ENCODE assay signal across 14 cellular contexts in genomic region chr2:72273384-72273783, GRCh38.
DNase-seq lines count a peak whose midpoint lies in the region; ATAC-seq and TF ChIP-seq lines count a peak whose summit lies in the region.
"Had no signal": no experiment of that assay in that cellular context is flagged by ENCODE, and none has a peak within 500 bp of the region (broad histone marks: within the 10 kb centered on the region; RNA-seq: fewer than 3 reads in every experiment).

No MANE protein-coding gene starts in this region.

- no peak overlapping the region for H2AFZ ChIP-seq in H9 (ENCODE audit: low read length)

- H2BK15ac ChIP-seq in H9 (ENCODE audit: low read depth, low read length): no peak overlapping the region

- H3K4me2 ChIP-seq in H9 (ENCODE audit: insufficient read depth, insufficient read length, low read length): no peak overlapping the region
- H3K4me2 ChIP-seq: BLaER1 had no signal

- no peaks in the 10 kb centered on the region for H3K36me3 ChIP-seq in breast epithelium
- H3K36me3 ChIP-seq: BLaER1, HAP-1 had no signal

- H3K79me2 ChIP-seq in H9 (ENCODE audit: insufficient read depth, low read length): no peaks in the 10 kb centered on the region

- H3K23ac ChIP-seq in H9 (ENCODE audit: insufficient read length, low read depth, low read length): no peak overlapping the region

- H3T11ph ChIP-seq in H9 (ENCODE audit: low read length): no peak overlapping the region

- no peak for TF ChIP-seq POLR2A in breast epithelium (IDR thresholded peaks at IDR 0.05)

- H3K4me3 ChIP-seq in foreskin fibroblast (ENCODE audit: low read depth in 1 of 2, low read length in 2 of 2) (no peak overlapping the region), breast epithelium (no peak overlapping the region)
- H3K4me3 ChIP-seq: BLaER1, GM12878, HAP-1 had no signal

- H3K36me3 Mint-ChIP-seq in H9 (ENCODE audit: insufficient read depth in 1 of 3, low read depth in 3 of 3) (no peaks in the 10 kb centered on the region), nephron (ENCODE audit: low read depth) (no peaks in the 10 kb centered on the region)

- no peak overlapping the region for H4K8ac ChIP-seq in H9 (replicated peaks; ENCODE audit: insufficient read length, low read depth, low read length)

- H2AK5ac ChIP-seq in H9 (ENCODE audit: insufficient read length, low read length): no peak overlapping the region

- peaks cover 7 to 9% of the 10 kb centered on the region in 2 experiments for H3K4me1 Mint-ChIP-seq in H9
- H3K4me1 Mint-ChIP-seq in nephron: peaks cover 36% of the 10 kb centered on the region

- H3K9me3 Mint-ChIP-seq in H9 (no peaks in the 10 kb centered on the region), nephron (no peaks in the 10 kb centered on the region)

- H3K4me1 ChIP-seq in H9 (ENCODE audit: insufficient read depth, low read length): no peaks in the 10 kb centered on the region
- no peaks in the 10 kb centered on the region for H3K4me1 ChIP-seq in breast epithelium
- H3K4me1 ChIP-seq: BLaER1 had no signal

- H3K18ac ChIP-seq in H9 (ENCODE audit: insufficient read length, low read depth, low read length): no peak overlapping the region

- H3K27ac Mint-ChIP-seq in H9: peak overlapping the region in 2 of 3 experiments; percentile 25 to 28; a peak in 1 of 7 replicates
- H3K27ac Mint-ChIP-seq in nephron: peak overlapping the region; percentile 25 to 77 (median 41)

- H4K5ac ChIP-seq in H9 (ENCODE audit: insufficient read length, low read depth, low read length): no peak overlapping the region

- H2BK12ac ChIP-seq in H9 (ENCODE audit: insufficient read length, low read depth, low read length): no peak overlapping the region

- H2BK5ac ChIP-seq in H9 (ENCODE audit: insufficient read length, low read length): no peak overlapping the region

- TF ChIP-seq CTCF in H9 (conservative IDR thresholded peaks at IDR 0.05): no peak
- TF ChIP-seq CTCF in nephron (IDR thresholded peaks at IDR 0.05; ENCODE audit: unreplicated experiment in 3 of 3): no peak
- no peak for TF ChIP-seq CTCF in foreskin fibroblast (IDR thresholded peaks at IDR 0.05; ENCODE audit: low read depth, low read length)
- TF ChIP-seq CTCF in breast epithelium (IDR thresholded peaks at IDR 0.05): no peak

- H3K23me2 ChIP-seq in H9 (ENCODE audit: insufficient read length, low read depth, low read length, poor library complexity, severe bottlenecking): no peaks in the 10 kb centered on the region

- H3K9me3 ChIP-seq in H9 (ENCODE audit: control insufficient read depth, low read depth, low read length) (no peaks in the 10 kb centered on the region), breast epithelium (no peaks in the 10 kb centered on the region)
- H3K9me3 ChIP-seq: BLaER1, HAP-1 had no signal

- no CpG with 5 or more reads among the region's 1 CpG for WGBS in H9 (ENCODE audit: extremely low coverage, insufficient read length, low lambda C conversion rate)

- intact Hi-C loops in left colon (cut with DNase I, micrococcal nuclease) (no loop called here), breast epithelium (cut with DNase I; ENCODE audit: low total_unique reads) (no loop called here)

- H3K27me3 Mint-ChIP-seq in H9 (ENCODE audit: low read depth) (no peaks in the 10 kb centered on the region), nephron (ENCODE audit: low read depth) (no peaks in the 10 kb centered on the region)

- H3K9ac ChIP-seq in H9 (ENCODE audit: extremely low read depth, insufficient read length, low read length): no peak overlapping the region
- H3K9ac ChIP-seq: BLaER1 had no signal

- ATAC-seq in left colon: peak; percentile 44
- ATAC-seq in HG02852 (IDR thresholded peaks at IDR 0.05; ENCODE audit: unreplicated experiment): no peak
- no peak for ATAC-seq in HG02970 (IDR thresholded peaks at IDR 0.05; ENCODE audit: low FRiP score, unreplicated experiment)
- ATAC-seq: GM12878 had no signal

- no peak overlapping the region for H3K4me3 Mint-ChIP-seq in H9
- H3K4me3 Mint-ChIP-seq in nephron: no peak overlapping the region

- H3K27ac ChIP-seq in H9 (ENCODE audit: insufficient read length, low read depth, low read length): no peak overlapping the region
- H3K27ac ChIP-seq in breast epithelium: no peak overlapping the region
- H3K27ac ChIP-seq: BLaER1 had no signal

- no peaks in the 10 kb centered on the region for H4K20me1 ChIP-seq in H9 (ENCODE audit: control insufficient read depth, insufficient read depth, insufficient read length)
- H4K20me1 ChIP-seq: BLaER1 had no signal

- H3K79me1 ChIP-seq in H9 (ENCODE audit: insufficient read depth, low read depth, low read length, poor library complexity, severe bottlenecking): no peaks in the 10 kb centered on the region

- no peak overlapping the region for H3K14ac ChIP-seq in H9 (ENCODE audit: insufficient read depth, low read length)

- no peak overlapping the region for H2BK120ac ChIP-seq in H9 (ENCODE audit: low read depth, low read length, poor library complexity, severe bottlenecking)

- no peak overlapping the region for H3K56ac ChIP-seq in H9 (ENCODE audit: insufficient read length, low read depth, low read length)

- no peak overlapping the region for H2BK20ac ChIP-seq in H9 (ENCODE audit: low read depth, low read length, poor library complexity, severe bottlenecking)

- no peak overlapping the region for H4K91ac ChIP-seq in H9 (ENCODE audit: insufficient read length, low read depth, low read length)

- DNase-seq in H9: no peak
- DNase-seq in left colon: no peak
- DNase-seq in foreskin fibroblast: no peak
- no peak for DNase-seq in breast epithelium (ENCODE audit: low spot score in 2 of 2)
- DNase-seq: AML-193, Calu3, DMS 273 treated with DMSO at 0.1 percent for 48 hours, GOT3 had no signal

- H3K27me3 ChIP-seq in H9 (ENCODE audit: insufficient read depth, low read length): no peaks in the 10 kb centered on the region
- H3K27me3 ChIP-seq in breast epithelium: no peaks in the 10 kb centered on the region
- H3K27me3 ChIP-seq: BLaER1 had no signal

- no peak overlapping the region for H3K4ac ChIP-seq in H9 (ENCODE audit: low read depth, low read length)
